ENCODE assay signal across 3 cellular contexts in the genomic region with DNA sequence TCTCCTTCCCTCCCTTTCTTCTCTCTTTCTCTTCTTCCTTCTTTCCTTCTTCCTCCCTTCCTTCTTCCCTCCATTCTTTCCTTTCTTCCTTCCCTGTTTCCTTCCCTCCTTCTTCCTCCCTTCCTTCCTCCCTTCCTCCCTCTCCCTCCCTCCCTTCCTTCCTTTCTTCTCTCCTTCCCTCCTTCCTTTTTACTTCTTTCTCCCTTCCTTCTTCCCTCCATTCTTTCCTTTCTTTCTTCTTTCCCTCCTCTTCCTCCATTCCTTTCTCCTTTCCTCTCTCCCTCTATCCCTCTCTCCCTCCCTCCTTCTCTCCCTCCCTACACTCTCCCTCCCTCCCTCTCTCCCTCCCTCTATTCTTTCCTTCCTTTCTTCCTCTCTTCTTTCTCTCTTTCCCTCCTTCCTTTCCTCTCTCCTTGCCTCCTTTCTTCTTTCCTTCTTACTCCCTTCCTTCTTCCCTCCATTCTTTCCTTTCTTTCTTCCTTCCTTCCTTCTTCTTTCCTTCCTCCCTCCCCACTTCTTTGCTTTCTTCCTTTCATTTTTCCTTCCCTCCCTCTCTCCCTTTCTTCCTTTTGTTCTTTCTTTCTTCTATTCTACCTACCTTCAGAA.
A peak's percentile ranks its signal among the peaks of the same experiment; 100 is the strongest.
TF ChIP-seq lines count a peak whose summit lies in the region.

No MANE protein-coding gene starts in this region.

TF ChIP-seq in HEK293, 187 proteins besides CTCF, POLR2A, EP300 and RAD21:
- TF ChIP-seq PRDM1 (tag by site-specific recombination; IDR thresholded peaks at IDR 0.05): peak; percentile 84; the same call in 1 of the 2 replicates
- no peak for TF ChIP-seq ZNF777 (tag by site-specific recombination; IDR thresholded peaks at IDR 0.05; ENCODE audit: borderline replicate concordance)
- TF ChIP-seq, protein P1, sequence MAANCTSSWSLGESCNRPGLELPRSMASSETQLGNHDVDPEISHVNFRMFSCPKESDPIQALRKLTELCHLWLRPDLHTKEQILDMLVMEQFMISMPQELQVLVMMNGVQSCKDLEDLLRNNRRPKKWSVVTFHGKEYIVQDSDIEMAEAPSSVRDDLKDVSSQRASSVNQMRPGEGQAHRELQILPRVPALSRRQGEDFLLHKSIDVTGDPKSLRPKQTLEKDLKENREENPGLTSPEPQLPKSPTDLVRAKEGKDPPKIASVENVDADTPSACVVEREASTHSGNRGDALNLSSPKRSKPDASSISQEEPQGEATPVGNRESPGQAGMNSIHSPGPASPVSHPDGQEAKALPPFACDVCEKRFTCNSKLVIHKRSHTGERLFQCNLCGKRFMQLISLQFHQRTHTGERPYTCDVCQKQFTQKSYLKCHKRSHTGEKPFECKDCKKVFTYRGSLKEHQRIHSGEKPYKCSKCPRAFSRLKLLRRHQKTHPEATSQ (tag by site-specific recombination; IDR thresholded peaks at IDR 0.05): no peak
- no peak for TF ChIP-seq ZNF521 (tag by site-specific recombination; IDR thresholded peaks at IDR 0.05)
- no peak for TF ChIP-seq HOXD13 (CRISPR knock-in tag; IDR thresholded peaks at IDR 0.05; ENCODE audit: borderline replicate concordance)
- TF ChIP-seq ZNF211 (tag by site-specific recombination; IDR thresholded peaks at IDR 0.05; ENCODE audit: low read depth): no peak
- 0 out of 2 replicates have a peak, but pooled peaks have one; percentile 4 for TF ChIP-seq ZNF266 (tag by site-specific recombination; IDR thresholded peaks at IDR 0.05; ENCODE audit: low read depth)
- TF ChIP-seq, protein P2, sequence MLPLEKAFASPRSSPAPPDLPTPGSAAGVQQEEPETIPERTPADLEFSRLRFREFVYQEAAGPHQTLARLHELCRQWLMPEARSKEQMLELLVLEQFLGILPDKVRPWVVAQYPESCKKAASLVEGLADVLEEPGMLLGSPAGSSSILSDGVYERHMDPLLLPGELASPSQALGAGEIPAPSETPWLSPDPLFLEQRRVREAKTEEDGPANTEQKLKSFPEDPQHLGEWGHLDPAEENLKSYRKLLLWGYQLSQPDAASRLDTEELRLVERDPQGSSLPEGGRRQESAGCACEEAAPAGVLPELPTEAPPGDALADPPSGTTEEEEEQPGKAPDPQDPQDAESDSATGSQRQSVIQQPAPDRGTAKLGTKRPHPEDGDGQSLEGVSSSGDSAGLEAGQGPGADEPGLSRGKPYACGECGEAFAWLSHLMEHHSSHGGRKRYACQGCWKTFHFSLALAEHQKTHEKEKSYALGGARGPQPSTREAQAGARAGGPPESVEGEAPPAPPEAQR (tag by site-specific recombination; IDR thresholded peaks at IDR 0.05): no peak
- 0 out of 2 replicates have a peak, but pooled peaks have one; percentile 33 for TF ChIP-seq ZNF114 (tag by site-specific recombination; IDR thresholded peaks at IDR 0.05)
- no peak for TF ChIP-seq EGR2 (tag by site-specific recombination; IDR thresholded peaks at IDR 0.05; ENCODE audit: low read depth)
- peak; percentile 91 for TF ChIP-seq ZNF366 (tag by site-specific recombination; conservative IDR thresholded peaks at IDR 0.05)
- no peak for TF ChIP-seq KLF7 (tag by site-specific recombination; IDR thresholded peaks at IDR 0.05; ENCODE audit: borderline replicate concordance)
- TF ChIP-seq ZNF747 (tag by site-specific recombination; IDR thresholded peaks at IDR 0.05): no peak

TF ChIP-seq in K562, 482 proteins besides CTCF, POLR2A, EP300 and RAD21 (continues in another document):
- no peak for TF ChIP-seq ZNF431 (CRISPR knock-in tag; IDR thresholded peaks at IDR 0.05)
- TF ChIP-seq MTA1 (IDR thresholded peaks at IDR 0.05; ENCODE audit: borderline replicate concordance): 0 out of 2 replicates have a peak, but pooled peaks have one; percentile 63
- TF ChIP-seq HDAC1 (IDR thresholded peaks at IDR 0.05): peak; percentile 16 to 53; a peak in 2 of 4 replicates
- TF ChIP-seq CC2D1A (IDR thresholded peaks at IDR 0.05): peak; percentile 11; the same call in 1 of the 2 replicates
- peak; percentile 51; the same call in 1 of the 2 replicates for TF ChIP-seq EHMT2 (IDR thresholded peaks at IDR 0.05)
- peak; percentile 63; the same call in 1 of the 2 replicates for TF ChIP-seq HLTF (IDR thresholded peaks at IDR 0.05)
- no peak for TF ChIP-seq HNRNPUL1 (IDR thresholded peaks at IDR 0.05; ENCODE audit: low read length)
- no peak for TF ChIP-seq C11orf30 (IDR thresholded peaks at IDR 0.05; ENCODE audit: low read depth)
- TF ChIP-seq, protein P3, sequence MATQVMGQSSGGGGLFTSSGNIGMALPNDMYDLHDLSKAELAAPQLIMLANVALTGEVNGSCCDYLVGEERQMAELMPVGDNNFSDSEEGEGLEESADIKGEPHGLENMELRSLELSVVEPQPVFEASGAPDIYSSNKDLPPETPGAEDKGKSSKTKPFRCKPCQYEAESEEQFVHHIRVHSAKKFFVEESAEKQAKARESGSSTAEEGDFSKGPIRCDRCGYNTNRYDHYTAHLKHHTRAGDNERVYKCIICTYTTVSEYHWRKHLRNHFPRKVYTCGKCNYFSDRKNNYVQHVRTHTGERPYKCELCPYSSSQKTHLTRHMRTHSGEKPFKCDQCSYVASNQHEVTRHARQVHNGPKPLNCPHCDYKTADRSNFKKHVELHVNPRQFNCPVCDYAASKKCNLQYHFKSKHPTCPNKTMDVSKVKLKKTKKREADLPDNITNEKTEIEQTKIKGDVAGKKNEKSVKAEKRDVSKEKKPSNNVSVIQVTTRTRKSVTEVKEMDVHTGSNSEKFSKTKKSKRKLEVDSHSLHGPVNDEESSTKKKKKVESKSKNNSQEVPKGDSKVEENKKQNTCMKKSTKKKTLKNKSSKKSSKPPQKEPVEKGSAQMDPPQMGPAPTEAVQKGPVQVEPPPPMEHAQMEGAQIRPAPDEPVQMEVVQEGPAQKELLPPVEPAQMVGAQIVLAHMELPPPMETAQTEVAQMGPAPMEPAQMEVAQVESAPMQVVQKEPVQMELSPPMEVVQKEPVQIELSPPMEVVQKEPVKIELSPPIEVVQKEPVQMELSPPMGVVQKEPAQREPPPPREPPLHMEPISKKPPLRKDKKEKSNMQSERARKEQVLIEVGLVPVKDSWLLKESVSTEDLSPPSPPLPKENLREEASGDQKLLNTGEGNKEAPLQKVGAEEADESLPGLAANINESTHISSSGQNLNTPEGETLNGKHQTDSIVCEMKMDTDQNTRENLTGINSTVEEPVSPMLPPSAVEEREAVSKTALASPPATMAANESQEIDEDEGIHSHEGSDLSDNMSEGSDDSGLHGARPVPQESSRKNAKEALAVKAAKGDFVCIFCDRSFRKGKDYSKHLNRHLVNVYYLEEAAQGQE (CRISPR knock-in tag; IDR thresholded peaks at IDR 0.05; ENCODE audit: low read depth): no peak
- no peak for TF ChIP-seq ZNF589 (CRISPR knock-in tag; IDR thresholded peaks at IDR 0.05; ENCODE audit: low read depth)
- TF ChIP-seq, protein P4, sequence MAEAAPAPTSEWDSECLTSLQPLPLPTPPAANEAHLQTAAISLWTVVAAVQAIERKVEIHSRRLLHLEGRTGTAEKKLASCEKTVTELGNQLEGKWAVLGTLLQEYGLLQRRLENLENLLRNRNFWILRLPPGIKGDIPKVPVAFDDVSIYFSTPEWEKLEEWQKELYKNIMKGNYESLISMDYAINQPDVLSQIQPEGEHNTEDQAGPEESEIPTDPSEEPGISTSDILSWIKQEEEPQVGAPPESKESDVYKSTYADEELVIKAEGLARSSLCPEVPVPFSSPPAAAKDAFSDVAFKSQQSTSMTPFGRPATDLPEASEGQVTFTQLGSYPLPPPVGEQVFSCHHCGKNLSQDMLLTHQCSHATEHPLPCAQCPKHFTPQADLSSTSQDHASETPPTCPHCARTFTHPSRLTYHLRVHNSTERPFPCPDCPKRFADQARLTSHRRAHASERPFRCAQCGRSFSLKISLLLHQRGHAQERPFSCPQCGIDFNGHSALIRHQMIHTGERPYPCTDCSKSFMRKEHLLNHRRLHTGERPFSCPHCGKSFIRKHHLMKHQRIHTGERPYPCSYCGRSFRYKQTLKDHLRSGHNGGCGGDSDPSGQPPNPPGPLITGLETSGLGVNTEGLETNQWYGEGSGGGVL (CRISPR knock-in tag; IDR thresholded peaks at IDR 0.05): no peak
- TF ChIP-seq ARHGAP35 (IDR thresholded peaks at IDR 0.05; ENCODE audit: partially characterized antibody): peak; percentile 18
- TF ChIP-seq NFIC (IDR thresholded peaks at IDR 0.05): 0 out of 2 replicates have a peak, but pooled peaks have one; percentile 8
- no peak for TF ChIP-seq ZNF644 (tag; IDR thresholded peaks at IDR 0.05; ENCODE audit: low read depth)

TF ChIP-seq in HEK293T, 16 proteins besides CTCF, POLR2A, EP300 and RAD21:
- TF ChIP-seq LEF1 (IDR thresholded peaks at IDR 0.05; ENCODE audit: borderline replicate concordance): no peak
- no peak for TF ChIP-seq BHLHE40 (IDR thresholded peaks at IDR 0.05; ENCODE audit: borderline replicate concordance)
- no peak for TF ChIP-seq ZNF384 (IDR thresholded peaks at IDR 0.05)
- TF ChIP-seq SP1 (IDR thresholded peaks at IDR 0.05): no peak
- no peak for TF ChIP-seq TARDBP (IDR thresholded peaks at IDR 0.05)
- no peak for TF ChIP-seq HDGF (IDR thresholded peaks at IDR 0.05; ENCODE audit: borderline replicate concordance)
